In genomic region chr12:52171950-52172512, GRCh38 we compare ENCODE assay signal across 10 cellular contexts. TPM values are rescaled to one million over a fixed set of nuclear protein-coding genes. Genes with fewer than 3 reads are reported as not detected.
DNase-seq lines count a peak whose midpoint lies in the region; ATAC-seq, FAIRE-seq and TF ChIP-seq lines count a peak whose summit lies in the region.
"Had no signal": no experiment of that assay in that cellular context is flagged by ENCODE, and none has a peak within 500 bp of the region (broad histone marks: within the 10 kb centered on the region; RNA-seq: fewer than 3 reads in every experiment).

No MANE protein-coding gene starts in this region.

- no peak overlapping the region for H3K23ac ChIP-seq in mesendoderm (ENCODE audit: low read length)

- intact Hi-C loops in activated CD8-positive, alpha-beta T cell treated with anti-CD3 and anti-CD28 coated beads for 36 hours (cut with micrococcal nuclease) = no loop called here
- intact Hi-C loops in CD4-positive, alpha-beta T cell (cut with DNase I, micrococcal nuclease) = no loop called here

- TF ChIP-seq CTCF in activated CD8-positive, alpha-beta T cell treated with anti-CD3 and anti-CD28 coated beads for 36 hours (IDR thresholded peaks at IDR 0.05) = peak; percentile 42
- TF ChIP-seq CTCF in CD4-positive, alpha-beta T cell (IDR thresholded peaks at IDR 0.05) = no peak

- H2AK5ac ChIP-seq in mesendoderm (ENCODE audit: low read length) = no peak overlapping the region

- no peaks in the 10 kb centered on the region for H3K27me3 Mint-ChIP-seq in activated CD8-positive, alpha-beta T cell treated with anti-CD3 and anti-CD28 coated beads for 36 hours
- H3K27me3 Mint-ChIP-seq in CD4-positive, alpha-beta T cell = no peaks in the 10 kb centered on the region
- H3K27me3 Mint-ChIP-seq: activated naive CD8-positive, alpha-beta T cell had no signal

- no peaks in the 10 kb centered on the region for H3K9me3 Mint-ChIP-seq in activated CD8-positive, alpha-beta T cell treated with anti-CD3 and anti-CD28 coated beads for 36 hours
- no peaks in the 10 kb centered on the region for H3K9me3 Mint-ChIP-seq in CD4-positive, alpha-beta T cell

- no peak overlapping the region for H3K4me3 Mint-ChIP-seq in activated CD8-positive, alpha-beta T cell treated with anti-CD3 and anti-CD28 coated beads for 36 hours
- H3K4me3 Mint-ChIP-seq in CD4-positive, alpha-beta T cell = no peak overlapping the region
- H3K4me3 Mint-ChIP-seq: activated naive CD8-positive, alpha-beta T cell had no signal

- H3K4ac ChIP-seq in mesendoderm (ENCODE audit: low read depth, low read length) = no peak overlapping the region

- H3K27ac Mint-ChIP-seq in activated CD8-positive, alpha-beta T cell treated with anti-CD3 and anti-CD28 coated beads for 36 hours = no peak overlapping the region
- H3K27ac Mint-ChIP-seq in CD4-positive, alpha-beta T cell = no peak overlapping the region
- H3K27ac Mint-ChIP-seq: activated naive CD8-positive, alpha-beta T cell had no signal

- H2BK120ac ChIP-seq in mesendoderm (ENCODE audit: low read depth, low read length) = no peak overlapping the region

- no peaks in the 10 kb centered on the region for H3K4me1 ChIP-seq in mesendoderm (ENCODE audit: control insufficient read depth, low read depth, low read length)

- no peak overlapping the region for H3K4me2 ChIP-seq in mesendoderm (ENCODE audit: low read length)

- FAIRE-seq in RCC 7860 (lab: Jason Lieb, UNC) = no peak

- no peak overlapping the region for H2BK15ac ChIP-seq in mesendoderm (replicated peaks; ENCODE audit: low read depth)

- ATAC-seq in activated CD8-positive, alpha-beta T cell treated with anti-CD3 and anti-CD28 coated beads for 36 hours = peak; percentile 37
- ATAC-seq in HG02840 (IDR thresholded peaks at IDR 0.05; ENCODE audit: low FRiP score, unreplicated experiment) (no peak), GM21423 (IDR thresholded peaks at IDR 0.05; ENCODE audit: unreplicated experiment) (no peak)
- ATAC-seq in CD4-positive, alpha-beta T cell (ENCODE audit: poor library complexity) = no peak

- no peak overlapping the region for H3K18ac ChIP-seq in mesendoderm (ENCODE audit: low read length)

- H3K36me3 ChIP-seq in mesendoderm (ENCODE audit: control insufficient read depth, insufficient read depth, low read length) = no peaks in the 10 kb centered on the region
- H3K36me3 ChIP-seq: neutrophil had no signal

- TF ChIP-seq RAD21 in Ishikawa (IDR thresholded peaks at IDR 0.05; ENCODE audit: low read depth) = peak; percentile 79

- no peaks in the 10 kb centered on the region for H3K79me2 ChIP-seq in mesendoderm (ENCODE audit: control insufficient read depth, insufficient read depth, low read length)

- H3K36me3 Mint-ChIP-seq in activated CD8-positive, alpha-beta T cell treated with anti-CD3 and anti-CD28 coated beads for 36 hours (ENCODE audit: low read depth) = no peaks in the 10 kb centered on the region
- no peaks in the 10 kb centered on the region for H3K36me3 Mint-ChIP-seq in CD4-positive, alpha-beta T cell (ENCODE audit: low read depth)
- H3K36me3 Mint-ChIP-seq: activated naive CD8-positive, alpha-beta T cell had no signal

- H3K9me3 ChIP-seq in CD4-positive, alpha-beta T cell (ENCODE audit: control insufficient read depth, low read length) = no peaks in the 10 kb centered on the region
- H3K9me3 ChIP-seq: neutrophil had no signal

- H3K4me1 Mint-ChIP-seq in activated CD8-positive, alpha-beta T cell treated with anti-CD3 and anti-CD28 coated beads for 36 hours (ENCODE audit: low read depth) = no peaks in the 10 kb centered on the region
- H3K4me1 Mint-ChIP-seq in CD4-positive, alpha-beta T cell (ENCODE audit: low read depth) = no peaks in the 10 kb centered on the region

- no peak overlapping the region for H4K8ac ChIP-seq in mesendoderm (ENCODE audit: low read depth, low read length)

- H4K5ac ChIP-seq in mesendoderm (ENCODE audit: low read length) = no peak overlapping the region

- POLR2A ChIA-PET in activated CD8-positive, alpha-beta T cell treated with anti-CD3 and anti-CD28 coated beads for 36 hours (lab: Charles Lee) = no interaction called here
- POLR2A ChIA-PET in CD4-positive, alpha-beta T cell (lab: Charles Lee) = no interaction called here

- H3K79me1 ChIP-seq in mesendoderm (ENCODE audit: low read length) = no peaks in the 10 kb centered on the region

- no peak overlapping the region for H3K27ac ChIP-seq in mesendoderm (ENCODE audit: low read depth, low read length)
- no peak overlapping the region for H3K27ac ChIP-seq in CD4-positive, alpha-beta T cell (ENCODE audit: low read depth, low read length)
- H3K27ac ChIP-seq: neutrophil had no signal

- H3K4me3 ChIP-seq in mesendoderm (ENCODE audit: low read length) = no peak overlapping the region

- WGBS in mesendoderm (ENCODE audit: extremely low coverage, insufficient coverage, low lambda C conversion rate) = no CpG with 5 or more reads among the region's 10 CpGs

- TF ChIP-seq EP300 in Ishikawa (IDR thresholded peaks at IDR 0.05; ENCODE audit: borderline replicate concordance) = no peak

- H3K56ac ChIP-seq in mesendoderm (ENCODE audit: low read length) = no peak overlapping the region

- CTCF ChIA-PET in activated CD8-positive, alpha-beta T cell treated with anti-CD3 and anti-CD28 coated beads for 36 hours (lab: Charles Lee) = interaction anchor here (0.8 kb wide), 1 partner anchor 107 kb away, joined by 3 read pairs; no protein-coding TSS in a partner anchor
- CTCF ChIA-PET in CD4-positive, alpha-beta T cell (lab: Charles Lee) = no interaction called here

- H3K27me3 ChIP-seq in mesendoderm (ENCODE audit: insufficient read depth, low read length, poor library complexity) = no peaks in the 10 kb centered on the region
- H3K27me3 ChIP-seq in CD4-positive, alpha-beta T cell (ENCODE audit: control insufficient read depth, insufficient read depth, low read length) = no peaks in the 10 kb centered on the region
- H3K27me3 ChIP-seq: neutrophil had no signal

- DNase-seq in ELF-1 (ENCODE audit: low read depth, low spot score) = peak; percentile 80
- peak; percentile 52 for DNase-seq in activated CD8-positive, alpha-beta T cell treated with anti-CD3 and anti-CD28 coated beads for 36 hours
- DNase-seq in mesendoderm = peak; percentile 76
- DNase-seq in RCC 7860 (ENCODE audit: low spot score) = no peak
- DNase-seq in CD4-positive, alpha-beta T cell = no peak

- H2BK5ac ChIP-seq in mesendoderm (ENCODE audit: low read length) = no peak overlapping the region

- H3K9ac ChIP-seq in mesendoderm (ENCODE audit: low read length) = no peak overlapping the region

TF ChIP-seq in Ishikawa, 13 proteins besides CTCF, POLR2A, EP300 and RAD21:
- TF ChIP-seq YY1 (IDR thresholded peaks at IDR 0.05; ENCODE audit: low read depth) (0 out of 2 replicates have a peak, but pooled peaks have one; percentile 42), ZBTB7A (IDR thresholded peaks at IDR 0.05; ENCODE audit: low read depth) (no peak), CEBPB (IDR thresholded peaks at IDR 0.05) (no peak), FOXM1 (IDR thresholded peaks at IDR 0.05; ENCODE audit: borderline replicate concordance, low read depth) (no peak), TCF12 (IDR thresholded peaks at IDR 0.05; ENCODE audit: low read depth) (peak; percentile 52; the same call in 1 of the 2 replicates), TEAD4 (IDR thresholded peaks at IDR 0.05) (no peak), NFIC (IDR thresholded peaks at IDR 0.05) (no peak), CREB1 (IDR thresholded peaks at IDR 0.05; ENCODE audit: low read depth) (no peak), TAF1 (IDR thresholded peaks at IDR 0.05; ENCODE audit: low read depth) (no peak), EGR1 (IDR thresholded peaks at IDR 0.05) (no peak)
- TF ChIP-seq, protein P1, sequence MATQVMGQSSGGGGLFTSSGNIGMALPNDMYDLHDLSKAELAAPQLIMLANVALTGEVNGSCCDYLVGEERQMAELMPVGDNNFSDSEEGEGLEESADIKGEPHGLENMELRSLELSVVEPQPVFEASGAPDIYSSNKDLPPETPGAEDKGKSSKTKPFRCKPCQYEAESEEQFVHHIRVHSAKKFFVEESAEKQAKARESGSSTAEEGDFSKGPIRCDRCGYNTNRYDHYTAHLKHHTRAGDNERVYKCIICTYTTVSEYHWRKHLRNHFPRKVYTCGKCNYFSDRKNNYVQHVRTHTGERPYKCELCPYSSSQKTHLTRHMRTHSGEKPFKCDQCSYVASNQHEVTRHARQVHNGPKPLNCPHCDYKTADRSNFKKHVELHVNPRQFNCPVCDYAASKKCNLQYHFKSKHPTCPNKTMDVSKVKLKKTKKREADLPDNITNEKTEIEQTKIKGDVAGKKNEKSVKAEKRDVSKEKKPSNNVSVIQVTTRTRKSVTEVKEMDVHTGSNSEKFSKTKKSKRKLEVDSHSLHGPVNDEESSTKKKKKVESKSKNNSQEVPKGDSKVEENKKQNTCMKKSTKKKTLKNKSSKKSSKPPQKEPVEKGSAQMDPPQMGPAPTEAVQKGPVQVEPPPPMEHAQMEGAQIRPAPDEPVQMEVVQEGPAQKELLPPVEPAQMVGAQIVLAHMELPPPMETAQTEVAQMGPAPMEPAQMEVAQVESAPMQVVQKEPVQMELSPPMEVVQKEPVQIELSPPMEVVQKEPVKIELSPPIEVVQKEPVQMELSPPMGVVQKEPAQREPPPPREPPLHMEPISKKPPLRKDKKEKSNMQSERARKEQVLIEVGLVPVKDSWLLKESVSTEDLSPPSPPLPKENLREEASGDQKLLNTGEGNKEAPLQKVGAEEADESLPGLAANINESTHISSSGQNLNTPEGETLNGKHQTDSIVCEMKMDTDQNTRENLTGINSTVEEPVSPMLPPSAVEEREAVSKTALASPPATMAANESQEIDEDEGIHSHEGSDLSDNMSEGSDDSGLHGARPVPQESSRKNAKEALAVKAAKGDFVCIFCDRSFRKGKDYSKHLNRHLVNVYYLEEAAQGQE (IDR thresholded peaks at IDR 0.05; ENCODE audit: low read depth) = no peak
- TF ChIP-seq, protein P2, sequence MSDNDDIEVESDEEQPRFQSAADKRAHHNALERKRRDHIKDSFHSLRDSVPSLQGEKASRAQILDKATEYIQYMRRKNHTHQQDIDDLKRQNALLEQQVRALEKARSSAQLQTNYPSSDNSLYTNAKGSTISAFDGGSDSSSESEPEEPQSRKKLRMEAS (IDR thresholded peaks at IDR 0.05) = peak; percentile 51; the same call in 1 of the 2 replicates
- TF ChIP-seq, protein P3, sequence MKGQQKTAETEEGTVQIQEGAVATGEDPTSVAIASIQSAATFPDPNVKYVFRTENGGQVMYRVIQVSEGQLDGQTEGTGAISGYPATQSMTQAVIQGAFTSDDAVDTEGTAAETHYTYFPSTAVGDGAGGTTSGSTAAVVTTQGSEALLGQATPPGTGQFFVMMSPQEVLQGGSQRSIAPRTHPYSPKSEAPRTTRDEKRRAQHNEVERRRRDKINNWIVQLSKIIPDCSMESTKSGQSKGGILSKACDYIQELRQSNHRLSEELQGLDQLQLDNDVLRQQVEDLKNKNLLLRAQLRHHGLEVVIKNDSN (IDR thresholded peaks at IDR 0.05) = no peak

RNA-seq across cellular contexts. Expression of gene KRT80, which starts 19.8 kb away (rescaled TPM):
- total RNA-seq in activated CD8-positive, alpha-beta T cell treated with anti-CD3 and anti-CD28 coated beads for 36 hours = not detected
- polyA plus RNA-seq in mesendoderm (2013, experiment 1 of 2) = 0.21 TPM
- 0.24 TPM for polyA plus RNA-seq in mesendoderm (2013, experiment 2 of 2)
- not detected for total RNA-seq in CD4-positive, alpha-beta T cell

Comparison
In these comparisons a context has a peak if more than half of its experiments do, and no peak if none do; other contexts are left out.
1. DNase-seq: peak in ELF-1 (single experiment), activated CD8-positive, alpha-beta T cell treated with anti-CD3 and anti-CD28 coated beads for 36 hours (single experiment) and mesendoderm (single experiment); none in RCC 7860 (single experiment) and CD4-positive, alpha-beta T cell (0 of 10).